3 cellular contexts compared by ENCODE assay signal in genomic region chr1:46596036-46596435, GRCh38.
A peak's percentile ranks its signal among the peaks of the same experiment; 100 is the strongest.
TF ChIP-seq lines count a peak whose summit lies in the region.

No MANE protein-coding gene starts in this region.

TF ChIP-seq in K562, 482 proteins besides CTCF, POLR2A, EP300 and RAD21:
- TF ChIP-seq ZBTB40 (IDR thresholded peaks at IDR 0.05) (peak; percentile 75), ZBTB40 (CRISPR knock-in tag; IDR thresholded peaks at IDR 0.05) (no peak; the same call in 1 of the 2 replicates), ZZZ3 (IDR thresholded peaks at IDR 0.05) (no peak), TFE3 (CRISPR knock-in tag; IDR thresholded peaks at IDR 0.05) (peak; percentile 83)

TF ChIP-seq in HEK293T, 16 proteins besides CTCF, POLR2A, EP300 and RAD21:
- no peak for TF ChIP-seq ZNF384 (IDR thresholded peaks at IDR 0.05)
- TF ChIP-seq CTBP1 (IDR thresholded peaks at IDR 0.05; ENCODE audit: borderline replicate concordance): no peak
- no peak for TF ChIP-seq FOXA1 (IDR thresholded peaks at IDR 0.05)
- no peak for TF ChIP-seq NFRKB (IDR thresholded peaks at IDR 0.05)
- TF ChIP-seq TARDBP (IDR thresholded peaks at IDR 0.05): no peak
- no peak for TF ChIP-seq PKNOX1 (IDR thresholded peaks at IDR 0.05)
- no peak for TF ChIP-seq FOXK2 (IDR thresholded peaks at IDR 0.05)
- TF ChIP-seq LEF1 (IDR thresholded peaks at IDR 0.05; ENCODE audit: borderline replicate concordance): no peak
- no peak for TF ChIP-seq FOXM1 (IDR thresholded peaks at IDR 0.05; ENCODE audit: borderline replicate concordance)
- TF ChIP-seq L3MBTL2 (conservative IDR thresholded peaks at IDR 0.05): no peak
- TF ChIP-seq SUZ12 (IDR thresholded peaks at IDR 0.05): no peak
- no peak for TF ChIP-seq BHLHE40 (IDR thresholded peaks at IDR 0.05; ENCODE audit: borderline replicate concordance)
- no peak for TF ChIP-seq HDGF (IDR thresholded peaks at IDR 0.05; ENCODE audit: borderline replicate concordance)
- no peak for TF ChIP-seq ARNT (IDR thresholded peaks at IDR 0.05)
- TF ChIP-seq ELF4 (IDR thresholded peaks at IDR 0.05): no peak
- no peak for TF ChIP-seq SP1 (IDR thresholded peaks at IDR 0.05)

TF ChIP-seq in GM12891, 5 proteins besides CTCF, POLR2A, EP300 and RAD21:
- no peak for TF ChIP-seq PAX5 (IDR thresholded peaks at IDR 0.05; ENCODE audit: insufficient read depth, low read length, severe bottlenecking)
- TF ChIP-seq TAF1 (IDR thresholded peaks at IDR 0.05; ENCODE audit: low read depth, low read length): no peak
- TF ChIP-seq SPI1 (IDR thresholded peaks at IDR 0.05; ENCODE audit: low read depth, low read length): no peak
